Comparison of ENCODE assay signal across 12 cellular contexts in the genomic region with DNA sequence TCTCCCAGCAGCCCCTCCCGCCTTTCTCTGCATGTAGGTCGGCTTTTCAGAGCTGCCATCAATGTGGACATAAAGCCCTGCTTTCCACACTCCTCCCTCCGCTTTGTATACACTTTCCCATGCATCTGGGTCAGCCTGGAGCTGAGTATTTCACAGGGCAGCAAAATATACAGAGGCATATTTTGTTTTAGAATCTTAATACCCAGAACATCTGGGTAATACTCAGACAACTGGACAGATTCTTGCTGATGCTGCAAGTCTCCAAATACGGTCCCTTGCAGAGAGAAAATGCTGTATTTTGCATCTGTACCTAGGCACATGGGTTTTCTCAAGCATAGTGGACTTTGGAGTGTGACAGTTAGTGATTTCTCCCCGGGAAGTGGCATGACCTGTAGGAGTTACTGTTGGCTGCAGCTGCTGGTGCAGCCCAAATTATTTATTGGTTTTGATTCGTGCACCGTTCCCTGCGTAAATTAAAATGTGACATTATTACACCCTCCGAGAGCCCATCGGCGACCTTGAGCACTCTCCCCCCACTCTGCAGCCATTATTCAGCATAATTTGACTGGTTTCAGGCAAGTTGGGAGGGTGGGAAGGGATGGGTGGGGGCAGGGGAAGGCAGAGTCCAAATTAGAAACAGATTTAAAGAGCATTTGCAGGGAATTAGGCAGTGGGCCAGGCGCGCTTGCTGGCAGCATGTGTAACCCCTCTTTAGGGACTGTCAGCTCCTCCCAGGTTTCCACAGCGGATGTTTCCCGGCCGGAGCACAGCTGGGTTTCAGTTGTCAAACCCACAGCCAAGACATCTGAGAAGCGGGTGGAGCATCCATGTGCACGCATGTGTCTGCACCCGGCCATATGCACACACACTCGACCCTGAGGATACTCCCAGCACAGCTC.
DNase-seq lines count a peak whose midpoint lies in the region; ATAC-seq, FAIRE-seq and TF ChIP-seq lines count a peak whose summit lies in the region.
"Had no signal": no experiment of that assay in that cellular context is flagged by ENCODE, and none has a peak within 500 bp of the region (broad histone marks: within the 10 kb centered on the region; RNA-seq: fewer than 3 reads in every experiment).

No MANE protein-coding gene starts in this region.

- H3K9me3 Mint-ChIP-seq in nephron progenitor cell = no peaks in the 10 kb centered on the region
- H3K9me3 Mint-ChIP-seq in stimulated activated memory B cell treated with anti-CD40 and anti-IgM and Interleukin-4, amounts not matched to agents 10 μg/mL and 1 μg/mL and 100 μg/mL, for 72 hours = no peaks in the 10 kb centered on the region
- H3K9me3 Mint-ChIP-seq: CD4-positive, alpha-beta memory T cell had no signal

- ATAC-seq in stimulated activated memory B cell treated with anti-CD40 and anti-IgM and Interleukin-4, amounts not matched to agents 10 μg/mL and 1 μg/mL and 100 μg/mL, for 72 hours = no peak
- no peak for ATAC-seq in GM18520 (IDR thresholded peaks at IDR 0.05; ENCODE audit: unreplicated experiment)
- ATAC-seq: stimulated activated naive CD8-positive, alpha-beta T cell treated with anti-CD3 and anti-CD28 coated beads, Interleukin-15, Interleukin-2, amounts not matched to agents 100 U/mL and 50 U/mL, for 24 hours had no signal

- POLR2A ChIA-PET in BJ (lab: Charles Lee) = no interaction called here

- peak overlapping the region; percentile 69 for H3K27ac Mint-ChIP-seq in nephron progenitor cell
- no peak overlapping the region for H3K27ac Mint-ChIP-seq in stimulated activated memory B cell treated with anti-CD40 and anti-IgM and Interleukin-4, amounts not matched to agents 10 μg/mL and 1 μg/mL and 100 μg/mL, for 72 hours
- H3K27ac Mint-ChIP-seq: CD4-positive, alpha-beta memory T cell had no signal

- TF ChIP-seq CTCF in BJ (IDR thresholded peaks at IDR 0.05; ENCODE audit: insufficient read depth, low read depth, low read length) (no peak), nephron progenitor cell (IDR thresholded peaks at IDR 0.05) (no peak)

- FAIRE-seq in HTR-8/SVneo (lab: Jason Lieb, UNC) = no peak

- no peaks in the 10 kb centered on the region for H3K36me3 Mint-ChIP-seq in nephron progenitor cell (ENCODE audit: low read depth)
- H3K36me3 Mint-ChIP-seq in stimulated activated memory B cell treated with anti-CD40 and anti-IgM and Interleukin-4, amounts not matched to agents 10 μg/mL and 1 μg/mL and 100 μg/mL, for 72 hours = no peaks in the 10 kb centered on the region
- H3K36me3 Mint-ChIP-seq: CD4-positive, alpha-beta memory T cell had no signal

- peaks cover 93% of the 10 kb centered on the region for H3K4me1 Mint-ChIP-seq in nephron progenitor cell
- H3K4me1 Mint-ChIP-seq in stimulated activated memory B cell treated with anti-CD40 and anti-IgM and Interleukin-4, amounts not matched to agents 10 μg/mL and 1 μg/mL and 100 μg/mL, for 72 hours = peaks cover 3% of the 10 kb centered on the region

- peak overlapping the region; percentile 52 for H3K4me3 Mint-ChIP-seq in nephron progenitor cell
- H3K4me3 Mint-ChIP-seq in stimulated activated memory B cell treated with anti-CD40 and anti-IgM and Interleukin-4, amounts not matched to agents 10 μg/mL and 1 μg/mL and 100 μg/mL, for 72 hours = no peak overlapping the region
- H3K4me3 Mint-ChIP-seq: CD4-positive, alpha-beta memory T cell had no signal

- H3K36me3 ChIP-seq in BJ (ENCODE audit: control insufficient read depth, insufficient read depth, low read length) = no peaks in the 10 kb centered on the region
- H3K36me3 ChIP-seq: breast epithelium had no signal

- no peak overlapping the region for H3K4me3 ChIP-seq in BJ (ENCODE audit: low read depth, low read length)

- DNase-seq in BJ (ENCODE audit: low read depth) (peak; percentile 32), NCI-H2171 treated with DMSO at 0.1 percent for 48 hours (lab: John Stamatoyannopoulos, UW) (peak; percentile 92), fibroblast of gingiva (ENCODE audit: low read depth) (peak; percentile 93), nephron progenitor cell (peak; percentile 57), HTR-8/SVneo (ENCODE audit: insufficient read length, low spot score) (no peak)
- no peak for DNase-seq in stimulated activated CD4-positive, alpha-beta T cell treated with anti-CD3 and anti-CD28 coated beads, Interleukin-4, amount 100 ng/mL, for 1 hour
- DNase-seq: activated CD4-positive, alpha-beta T cell treated with anti-CD3 and anti-CD28 coated beads, Interleukin-2, amount 50 U/mL, for 48 hours; CD4-positive, alpha-beta memory T cell; stimulated activated naive CD8-positive, alpha-beta T cell treated with anti-CD3 and anti-CD28 coated beads, Interleukin-15, Interleukin-2, amounts not matched to agents 100 U/mL and 50 U/mL, for 24 hours had no signal

- peaks cover 10% of the 10 kb centered on the region for H3K27me3 Mint-ChIP-seq in nephron progenitor cell (ENCODE audit: low read depth, poor library complexity)
- H3K27me3 Mint-ChIP-seq in stimulated activated memory B cell treated with anti-CD40 and anti-IgM and Interleukin-4, amounts not matched to agents 10 μg/mL and 1 μg/mL and 100 μg/mL, for 72 hours = peaks cover 25% of the 10 kb centered on the region
- H3K27me3 Mint-ChIP-seq: CD4-positive, alpha-beta memory T cell had no signal

- CTCF ChIA-PET in BJ (lab: Yijun Ruan, JAX) = interaction anchor here (1.0 to 1.5 kb wide), 3 partner anchors 13 to 65 kb away, joined by 3 to 4 read pairs (median 3); no protein-coding TSS in a partner anchor

- peaks cover 25% of the 10 kb centered on the region for H3K27me3 ChIP-seq in BJ (ENCODE audit: control insufficient read depth, insufficient read depth, low read length)
- H3K27me3 ChIP-seq: breast epithelium had no signal

Comparison
In these comparisons a context has a peak if more than half of its experiments do, and no peak if none do; other contexts are left out.
1. DNase-seq: peak in BJ (single experiment), NCI-H2171 treated with DMSO at 0.1 percent for 48 hours (single experiment), fibroblast of gingiva (single experiment) and nephron progenitor cell (single experiment); none in stimulated activated CD4-positive, alpha-beta T cell treated with anti-CD3 and anti-CD28 coated beads, Interleukin-4, amount 100 ng/mL, for 1 hour (single experiment) and HTR-8/SVneo (single experiment).